ENCODE assay signal across 8 cellular contexts in the genomic region with DNA sequence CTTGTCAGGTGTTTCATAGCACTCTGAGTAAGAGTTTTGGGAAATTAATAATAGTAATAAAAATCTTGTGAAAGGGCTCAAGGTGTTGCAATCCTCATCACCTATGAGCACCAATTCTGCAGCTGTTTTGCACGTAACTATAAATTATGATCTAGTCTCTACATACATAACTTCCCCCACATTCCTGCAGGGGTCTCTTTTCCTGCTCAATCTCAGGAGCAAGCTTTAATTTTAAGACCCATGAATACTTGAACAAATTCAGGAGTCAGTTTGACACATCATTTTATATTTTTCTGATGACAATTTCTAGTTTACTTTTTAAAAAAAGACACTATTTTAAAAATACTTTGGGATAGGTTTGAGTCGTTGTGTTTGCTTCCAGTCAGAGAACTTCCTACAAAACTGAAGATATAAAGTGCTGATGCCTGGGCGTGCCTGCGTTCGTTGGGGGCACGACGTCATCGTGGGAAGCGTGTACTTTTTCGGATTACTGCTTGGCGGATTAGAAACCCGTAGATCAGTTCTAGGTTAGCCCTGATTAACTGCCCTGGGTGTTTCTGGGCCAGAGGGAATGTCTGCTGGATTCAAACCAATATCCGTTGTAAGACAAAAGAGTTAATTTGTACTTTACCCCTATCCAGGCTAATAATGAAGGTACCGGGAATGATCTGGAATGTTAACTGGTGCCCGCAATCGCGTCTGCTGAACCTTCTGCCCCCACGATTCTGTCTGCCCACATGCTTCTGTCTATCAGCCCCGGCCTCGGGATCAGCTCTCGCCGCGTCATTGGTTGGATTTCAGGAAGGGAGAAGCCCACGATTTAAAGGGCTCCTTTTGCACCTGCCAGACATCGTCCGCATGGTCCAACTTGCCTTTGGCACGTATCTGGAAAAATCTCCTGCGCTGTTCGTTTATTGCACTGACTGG. TPM values are rescaled to one million over a fixed set of nuclear protein-coding genes. Genes with fewer than 3 reads are reported as not detected.
DNase-seq lines count a peak whose midpoint lies in the region; ATAC-seq and TF ChIP-seq lines count a peak whose summit lies in the region.

No MANE protein-coding gene starts in this region.

- H3K27ac ChIP-seq in muscle layer of duodenum (ENCODE audit: low read length), result peak overlapping the region; percentile 88
- peak overlapping the region; percentile 89 for H3K27ac ChIP-seq in subcutaneous abdominal adipose tissue (ENCODE audit: low read depth, low read length)

- H3K27ac Mint-ChIP-seq in activated CD4-positive, alpha-beta memory T cell treated with anti-CD3 and anti-CD28 coated beads for 36 hours, result peak overlapping the region; percentile 98

- H3K9ac ChIP-seq in subcutaneous abdominal adipose tissue (ENCODE audit: low read length in 5 of 5), result peak overlapping the region; percentile 74 to 92 (median 81)

- H3K4me3 Mint-ChIP-seq in activated CD4-positive, alpha-beta memory T cell treated with anti-CD3 and anti-CD28 coated beads for 36 hours, result peak overlapping the region; percentile 97

- DNase-seq in DMS114 treated with DMSO at 0.1 percent for 48 hours (lab: John Stamatoyannopoulos, UW; ENCODE audit: unreplicated experiment) (peak; percentile 88), NCI-H69 (lab: John Stamatoyannopoulos, UW) (peak; percentile 95), epithelial cell of proximal tubule (ENCODE audit: low read depth) (no peak), GDM1 (lab: John Stamatoyannopoulos, UW) (no peak)
- peak; percentile 63 for DNase-seq in activated CD4-positive, alpha-beta memory T cell treated with anti-CD3 and anti-CD28 coated beads for 36 hours

- H3K4me1 ChIP-seq in muscle layer of duodenum (ENCODE audit: control insufficient read depth in 1 of 2, insufficient read depth in 2 of 2, low read length in 2 of 2), result peaks cover 0 to 7% of the 10 kb centered on the region in 2 donors
- peaks cover 11 to 31% (median 20%) of the 10 kb centered on the region in 5 donors for H3K4me1 ChIP-seq in subcutaneous abdominal adipose tissue (ENCODE audit: control insufficient read depth in 5 of 5, insufficient read depth in 5 of 5, low read length in 5 of 5)

- H3K36me3 ChIP-seq in muscle layer of duodenum (ENCODE audit: control insufficient read depth in 1 of 2, insufficient read depth in 2 of 2, low read length in 2 of 2) (peaks cover 0 to 4% of the 10 kb centered on the region in 2 donors), subcutaneous abdominal adipose tissue (ENCODE audit: control insufficient read depth in 5 of 5, insufficient read depth in 5 of 5, low read length in 5 of 5) (no peaks in the 10 kb centered on the region)

- H3K4me3 ChIP-seq in epithelial cell of proximal tubule (ENCODE audit: low read depth, low read length), result peak overlapping the region; percentile 76
- H3K4me3 ChIP-seq in muscle layer of duodenum (ENCODE audit: low read depth in 1 of 2, low read length in 2 of 2), result peak overlapping the region; percentile 77 to 96
- peak overlapping the region; percentile 79 to 96 (median 90) for H3K4me3 ChIP-seq in subcutaneous abdominal adipose tissue (ENCODE audit: low read depth in 1 of 5, low read length in 5 of 5)

- H3K27me3 ChIP-seq in muscle layer of duodenum (ENCODE audit: low read depth, low read length) (no peaks in the 10 kb centered on the region), subcutaneous abdominal adipose tissue (ENCODE audit: control insufficient read depth in 5 of 5, insufficient read depth in 4 of 5, low read length in 5 of 5) (peaks cover 0 to 4% (median 0%) of the 10 kb centered on the region in 5 donors)

- H3K9me3 ChIP-seq in muscle layer of duodenum (ENCODE audit: control insufficient read depth in 1 of 2, low read length in 2 of 2), result no peaks in the 10 kb centered on the region
- H3K9me3 ChIP-seq in subcutaneous abdominal adipose tissue (ENCODE audit: control insufficient read depth in 5 of 5, low read length in 5 of 5), result no peaks in the 10 kb centered on the region

- POLR2A ChIA-PET in activated CD4-positive, alpha-beta memory T cell treated with anti-CD3 and anti-CD28 coated beads for 36 hours (lab: Charles Lee), result interaction anchor here (0.7 to 1.1 kb wide), 3 partner anchors 11 to 79 kb away, joined by 3 to 4 read pairs (median 3); no protein-coding TSS in a partner anchor

- intact Hi-C loops in activated CD4-positive, alpha-beta memory T cell treated with anti-CD3 and anti-CD28 coated beads for 36 hours (cut with micrococcal nuclease), result loop anchor here (1.0 to 5.0 kb wide), 6 partner anchors 31 to 1188 kb away; a partner anchor contains a TSS

- TF ChIP-seq CTCF in epithelial cell of proximal tubule (conservative IDR thresholded peaks at IDR 0.05; ENCODE audit: low read depth, low read length), result peak; percentile 55

- CTCF ChIA-PET in activated CD4-positive, alpha-beta memory T cell treated with anti-CD3 and anti-CD28 coated beads for 36 hours (lab: Charles Lee), result interaction anchor here (0.9 to 1.7 kb wide), 4 partner anchors 12 to 129 kb away, joined by 3 to 5 read pairs (median 4); no protein-coding TSS in a partner anchor

- no peaks in the 10 kb centered on the region for H3K9me3 Mint-ChIP-seq in activated CD4-positive, alpha-beta memory T cell treated with anti-CD3 and anti-CD28 coated beads for 36 hours

- H3K4me1 Mint-ChIP-seq in activated CD4-positive, alpha-beta memory T cell treated with anti-CD3 and anti-CD28 coated beads for 36 hours (ENCODE audit: low read depth), result peaks cover 28% of the 10 kb centered on the region

- ATAC-seq in HG03095 (IDR thresholded peaks at IDR 0.05; ENCODE audit: unreplicated experiment), result peak; percentile 0

- peaks cover 8% of the 10 kb centered on the region for H3K36me3 Mint-ChIP-seq in activated CD4-positive, alpha-beta memory T cell treated with anti-CD3 and anti-CD28 coated beads for 36 hours

- H3K27me3 Mint-ChIP-seq in activated CD4-positive, alpha-beta memory T cell treated with anti-CD3 and anti-CD28 coated beads for 36 hours, result no peaks in the 10 kb centered on the region

RNA-seq across cellular contexts. Expression of a gene that starts 0.9 kb away (rescaled TPM):
- 10 to 100 TPM; 17.9 to 18.2 TPM for total RNA-seq in activated CD4-positive, alpha-beta memory T cell treated with anti-CD3 and anti-CD28 coated beads for 36 hours
- total RNA-seq in epithelial cell of proximal tubule, result 12.5 and 13.1 TPM in 2 replicates

Comparison
In these comparisons a context has a peak if more than half of its experiments do, and no peak if none do; other contexts are left out.
1. DNase-seq: peak in DMS114 treated with DMSO at 0.1 percent for 48 hours (single experiment), NCI-H69 (single experiment) and activated CD4-positive, alpha-beta memory T cell treated with anti-CD3 and anti-CD28 coated beads for 36 hours (single experiment); none in epithelial cell of proximal tubule (single experiment) and GDM1 (single experiment).
2. Peak in every context shown above with its lines, with median percentiles within 50 percentile points of each other: H3K4me3 ChIP-seq.